Comparison of ENCODE assay signal across 8 cellular contexts in genomic region chr3:185976977-185977678, GRCh38. TPM values are rescaled to one million over a fixed set of nuclear protein-coding genes. Genes with fewer than 3 reads are reported as not detected.
DNase-seq lines count a peak whose midpoint lies in the region; ATAC-seq and TF ChIP-seq lines count a peak whose summit lies in the region.

No MANE protein-coding gene starts in this region.

- H3K36me3 ChIP-seq in CD4-positive, alpha-beta memory T cell (ENCODE audit: insufficient read depth, low read length), result no peaks in the 10 kb centered on the region
- no peaks in the 10 kb centered on the region for H3K36me3 ChIP-seq in endodermal cell (ENCODE audit: control insufficient read depth, insufficient read depth, low read length)

- 33 to 45% methylated on average over 3 to 6 of the region's 6 CpGs for WGBS in endodermal cell (ENCODE audit: insufficient coverage in 1 of 2, insufficient read length in 1 of 2), 2 experiments

- H3K27ac ChIP-seq in CD4-positive, alpha-beta memory T cell (ENCODE audit: low read depth, low read length), result no peak overlapping the region
- no peak overlapping the region for H3K27ac ChIP-seq in HL-60 (replicated peaks)
- no peak overlapping the region for H3K27ac ChIP-seq in endodermal cell (ENCODE audit: low read depth, low read length)

- H3K4me1 Mint-ChIP-seq in CD4-positive, alpha-beta memory T cell, result peaks cover 2 to 5% (median 5%) of the 10 kb centered on the region in 4 donors
- H3K4me1 Mint-ChIP-seq in endodermal cell, result peaks cover 9% of the 10 kb centered on the region

- peaks cover 0 to 2% of the 10 kb centered on the region in 2 donors for H3K27me3 Mint-ChIP-seq in CD4-positive, alpha-beta memory T cell
- H3K27me3 Mint-ChIP-seq in endodermal cell (ENCODE audit: insufficient read depth), result no peaks in the 10 kb centered on the region

- H3K27me3 ChIP-seq in CD4-positive, alpha-beta memory T cell (ENCODE audit: insufficient read depth, low read length), result no peaks in the 10 kb centered on the region
- no peaks in the 10 kb centered on the region for H3K27me3 ChIP-seq in HL-60 (ENCODE audit: insufficient read depth, poor library complexity, severe bottlenecking)
- H3K27me3 ChIP-seq in endodermal cell (ENCODE audit: control insufficient read depth, insufficient read depth, low read length, poor library complexity, severe bottlenecking), result no peaks in the 10 kb centered on the region

- peak; percentile 90 for ATAC-seq in GM19438 (IDR thresholded peaks at IDR 0.05; ENCODE audit: low read depth, unreplicated experiment)

- CTCF ChIA-PET in CD4-positive, alpha-beta memory T cell (lab: Charles Lee; ENCODE audit: partially characterized antibody), result interaction anchor here (0.5 to 7.9 kb wide), 15 partner anchors 8 to 640 kb away, joined by 3 to 185 read pairs (median 4); no protein-coding TSS in a partner anchor

- H3K36me3 Mint-ChIP-seq in CD4-positive, alpha-beta memory T cell, result no peaks in the 10 kb centered on the region
- no peaks in the 10 kb centered on the region for H3K36me3 Mint-ChIP-seq in endodermal cell (ENCODE audit: low read depth)

- H3K4me1 ChIP-seq in CD4-positive, alpha-beta memory T cell (ENCODE audit: insufficient read depth, low read length), result no peaks in the 10 kb centered on the region
- no peaks in the 10 kb centered on the region for H3K4me1 ChIP-seq in endodermal cell (ENCODE audit: control insufficient read depth, insufficient read depth, low read length)

- H3K4me3 ChIP-seq in CD4-positive, alpha-beta memory T cell (ENCODE audit: low read length in 2 of 2), result no peak overlapping the region
- H3K4me3 ChIP-seq in HL-60 (replicated peaks; ENCODE audit: insufficient read depth, low read length) (no peak overlapping the region), endodermal cell (ENCODE audit: low read length) (no peak overlapping the region)

- H3K27ac Mint-ChIP-seq in CD4-positive, alpha-beta memory T cell, result no peak overlapping the region
- no peak overlapping the region for H3K27ac Mint-ChIP-seq in endodermal cell

- TF ChIP-seq CTCF in HL-60 (IDR thresholded peaks at IDR 0.05; ENCODE audit: insufficient read depth, low read length) (peak; percentile 99), endodermal cell (conservative IDR thresholded peaks at IDR 0.05) (peak; percentile 97)

- no peak overlapping the region for H3K4me3 Mint-ChIP-seq in CD4-positive, alpha-beta memory T cell
- H3K4me3 Mint-ChIP-seq in endodermal cell, result no peak overlapping the region

- no peak overlapping the region for H3K9ac ChIP-seq in endodermal cell (ENCODE audit: extremely low read depth, low read length, poor library complexity, severe bottlenecking)

- peak; percentile 61 to 70 (median 65) for DNase-seq in CD4-positive, alpha-beta memory T cell
- DNase-seq in HL-60 (ENCODE audit: low read depth in 1 of 2, low spot score in 1 of 2), result peak; percentile 37 to 73
- DNase-seq in NOMO-1 treated with dmso at 0.1 percent for 144 hours (lab: John Stamatoyannopoulos, UW; ENCODE audit: unreplicated experiment), result peak; percentile 56
- DNase-seq in activated CD8-positive, alpha-beta memory T cell treated with anti-CD3 and anti-CD28 coated beads, Interleukin-2, amount 50 U/mL, for 1 hour (ENCODE audit: extremely low read depth), result peak; percentile 27
- DNase-seq in endodermal cell, result peak; percentile 94
- peak; percentile 71 for DNase-seq in middle frontal gyrus (ENCODE audit: extremely low spot score, low spot score)
- peak; percentile 58 to 85 for DNase-seq in stimulated activated CD8-positive, alpha-beta memory T cell treated with anti-CD3 and anti-CD28 coated beads, Interleukin-4, amount 100 ng/mL, for 4 hours (ENCODE audit: low read depth in 2 of 2, low spot score in 1 of 2)

- POLR2A ChIA-PET in CD4-positive, alpha-beta memory T cell (lab: Charles Lee; ENCODE audit: partially characterized antibody), result interaction anchor here (0.6 kb wide), 2 partner anchors 613 to 640 kb away, joined by 3 to 4 read pairs; no protein-coding TSS in a partner anchor

- intact Hi-C loops in CD4-positive, alpha-beta memory T cell (cut with micrococcal nuclease), result loop anchor here (1.0 to 5.0 kb wide), 3 partner anchors 34 to 640 kb away; no protein-coding TSS in a partner anchor

- H3K9me3 Mint-ChIP-seq in CD4-positive, alpha-beta memory T cell, result no peaks in the 10 kb centered on the region
- H3K9me3 Mint-ChIP-seq in endodermal cell, result no peaks in the 10 kb centered on the region

- H3K9me3 ChIP-seq in CD4-positive, alpha-beta memory T cell (ENCODE audit: control insufficient read depth in 1 of 2, low read length in 2 of 2), result no peaks in the 10 kb centered on the region
- H3K9me3 ChIP-seq in endodermal cell (ENCODE audit: control insufficient read depth, low read length), result no peaks in the 10 kb centered on the region

RNA-seq across cellular contexts. Expression of gene TRA2B, which starts 39.3 kb away (rescaled TPM):
- total RNA-seq in CD4-positive, alpha-beta memory T cell, result 100 to 1,000 TPM; 179 to 181 TPM
- 100 to 1,000 TPM; 121 to 178 TPM for polyA plus RNA-seq in CD4-positive, alpha-beta memory T cell
- total RNA-seq in endodermal cell, result 100 to 1,000 TPM; 222 to 230 TPM
- polyA plus RNA-seq in endodermal cell (2013, experiment 1 of 2), result 259 TPM
- polyA plus RNA-seq in endodermal cell (2013, experiment 2 of 2), result 232 TPM

Comparison
In these comparisons a context has a peak if more than half of its experiments do, and no peak if none do; other contexts are left out.
1. DNase-seq: peak in every context shown above with its lines; median percentile 94 in endodermal cell; 72 in stimulated activated CD8-positive, alpha-beta memory T cell treated with anti-CD3 and anti-CD28 coated beads, Interleukin-4, amount 100 ng/mL, for 4 hours; 71 in middle frontal gyrus; 65 in CD4-positive, alpha-beta memory T cell; 56 in NOMO-1 treated with dmso at 0.1 percent for 144 hours; 55 in HL-60; 27 in activated CD8-positive, alpha-beta memory T cell treated with anti-CD3 and anti-CD28 coated beads, Interleukin-2, amount 50 U/mL, for 1 hour.